Comparison of ENCODE assay signal across 7 cellular contexts in genomic region chr6:54992789-54993188, GRCh38.
DNase-seq lines count a peak whose midpoint lies in the region; ATAC-seq and TF ChIP-seq lines count a peak whose summit lies in the region.

No MANE protein-coding gene starts in this region.

- H3K9me3 Mint-ChIP-seq in progenitor cell of endocrine pancreas (ENCODE audit: low read depth), result peaks cover 14% of the 10 kb centered on the region

- H3K4me3 Mint-ChIP-seq in progenitor cell of endocrine pancreas (ENCODE audit: low read depth), result no peak overlapping the region

- H3K4me3 ChIP-seq in astrocyte of the cerebellum (ENCODE audit: low read depth, low read length), result no peak overlapping the region

- no peaks in the 10 kb centered on the region for H3K36me3 Mint-ChIP-seq in progenitor cell of endocrine pancreas (ENCODE audit: insufficient read depth)

- DNase-seq in astrocyte of the cerebellum (ENCODE audit: low read depth), result no peak
- no peak for DNase-seq in progenitor cell of endocrine pancreas (ENCODE audit: low spot score, unreplicated experiment)

- peaks cover 2% of the 10 kb centered on the region for H3K4me1 Mint-ChIP-seq in progenitor cell of endocrine pancreas (ENCODE audit: low read depth)

- H3K27me3 Mint-ChIP-seq in progenitor cell of endocrine pancreas, result no peaks in the 10 kb centered on the region

- H3K27ac Mint-ChIP-seq in progenitor cell of endocrine pancreas, result no peak overlapping the region

- in situ Hi-C loops in astrocyte of the cerebellum (cut with HindIII; ENCODE audit: low sequenced_read_pairs), result no loop called here

- ATAC-seq in GM18907 (IDR thresholded peaks at IDR 0.05; ENCODE audit: unreplicated experiment), result peak; percentile 79
- ATAC-seq in HG03521 (IDR thresholded peaks at IDR 0.05; ENCODE audit: unreplicated experiment), result peak; percentile 67
- ATAC-seq in GM21423 (IDR thresholded peaks at IDR 0.05; ENCODE audit: unreplicated experiment), result no peak
- no peak for ATAC-seq in GM18520 (IDR thresholded peaks at IDR 0.05; ENCODE audit: unreplicated experiment)
- ATAC-seq in HG03571 (IDR thresholded peaks at IDR 0.05; ENCODE audit: unreplicated experiment), result no peak

- peak; percentile 18 for TF ChIP-seq CTCF in astrocyte of the cerebellum (IDR thresholded peaks at IDR 0.05; ENCODE audit: low read depth, low read length, missing control alignments)
- TF ChIP-seq CTCF in progenitor cell of endocrine pancreas (IDR thresholded peaks at IDR 0.05; ENCODE audit: unreplicated experiment), result peak; percentile 38

Comparison
In these comparisons a context has a peak if more than half of its experiments do, and no peak if none do; other contexts are left out.
1. ATAC-seq: peak in GM18907 (single experiment) and HG03521 (single experiment); none in GM21423 (single experiment), GM18520 (single experiment) and HG03571 (single experiment).